In the genomic region with DNA sequence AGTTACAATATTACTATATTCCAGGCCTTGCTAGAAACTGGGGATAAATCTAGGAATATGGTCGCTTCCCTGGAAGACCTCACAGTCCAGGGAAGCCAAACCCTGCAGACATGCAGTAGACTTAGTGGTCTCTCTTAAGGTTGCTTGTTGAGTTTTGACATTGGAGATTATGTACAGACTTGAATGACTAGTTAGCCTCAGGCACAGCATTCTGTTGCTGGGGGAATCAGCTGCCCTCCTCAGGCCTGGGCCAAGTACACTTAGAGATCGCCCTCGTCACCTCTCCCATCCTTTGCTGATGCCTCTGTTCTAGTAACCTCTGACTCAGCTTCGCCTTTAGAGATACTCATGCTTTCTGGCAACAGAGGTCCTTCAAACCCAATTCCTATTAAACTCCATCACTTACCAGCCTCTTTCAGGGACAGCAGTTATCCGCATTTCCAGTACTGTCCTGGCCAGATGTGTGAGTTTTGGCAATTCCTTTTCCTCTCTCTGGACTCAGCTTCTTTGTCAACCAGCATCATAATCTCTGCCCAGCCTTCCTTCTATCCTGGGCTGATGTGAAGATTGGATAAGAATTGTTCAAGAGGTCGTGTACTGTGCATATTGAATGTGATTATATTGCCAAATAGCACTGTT, we compare ENCODE assay signal across 8 cellular contexts. TPM values are rescaled to one million over a fixed set of nuclear protein-coding genes. Genes with fewer than 3 reads are reported as not detected.
DNase-seq lines count a peak whose midpoint lies in the region; ATAC-seq, FAIRE-seq and TF ChIP-seq lines count a peak whose summit lies in the region.

No MANE protein-coding gene starts in this region.

- no peak overlapping the region for H3K23ac ChIP-seq in H1 (ENCODE audit: insufficient read length)

- peak overlapping the region; percentile 90 for H3K4me3 Mint-ChIP-seq in osteocyte (ENCODE audit: unreplicated experiment)

- H4K91ac ChIP-seq in H1 (replicated peaks; ENCODE audit: insufficient read length, low read length) = peak overlapping the region; percentile 70

- no peak overlapping the region for H2BK15ac ChIP-seq in H1 (ENCODE audit: low read length)

- 0 out of 2 replicates have a peak overlapping the region, but pooled peaks have one; percentile 88 for H3K18ac ChIP-seq in H1 (ENCODE audit: extremely low read depth, low read length)

- POLR2A ChIA-PET in H1 (lab: Charles Lee; ENCODE audit: partially characterized antibody) = interaction anchor here (0.7 to 2.5 kb wide), 26 partner anchors 8 to 306 kb away, joined by 3 to 41 read pairs (median 7); a partner anchor contains a TSS

- peaks cover 4% of the 10 kb centered on the region for H3K23me2 ChIP-seq in H1 (ENCODE audit: low read depth, low read length)

- 0 out of 2 replicates have a peak overlapping the region, but pooled peaks have one; percentile 30 for H2AK5ac ChIP-seq in H1 (ENCODE audit: low read depth, low read length)

- no peaks in the 10 kb centered on the region for H3K36me3 Mint-ChIP-seq in osteocyte (ENCODE audit: unreplicated experiment)

- no peak overlapping the region for H4K8ac ChIP-seq in H1 (ENCODE audit: extremely low read depth, insufficient read depth, low read length)

- no peak overlapping the region for H3K4ac ChIP-seq in H1 (replicated peaks; ENCODE audit: insufficient read length, low read depth, low read length)

- WGBS in H1 (ENCODE audit: extremely low coverage in 1 of 2, insufficient coverage in 1 of 2, insufficient read length in 1 of 2, insufficient replicate concordance in 2 of 2, low coverage in 1 of 2, low lambda C conversion rate in 2 of 2, missing lambda C conversion rate in 1 of 2), 2 experiments = 94% methylated on average over 6 of the region's 6 CpGs; no CpG with 5 or more reads in 1 of the 2 experiments

- H3K56ac ChIP-seq in H1 (replicated peaks; ENCODE audit: insufficient read length, low read depth, low read length) = no peak overlapping the region

- no peak for TF ChIP-seq CTCF in DOHH2 (IDR thresholded peaks at IDR 0.05; ENCODE audit: low read depth, low read length, poor library complexity, severe bottlenecking)
- TF ChIP-seq CTCF in H1 (IDR thresholded peaks at IDR 0.05; ENCODE audit: control extremely low read depth in 1 of 3, insufficient read depth in 1 of 3, low read depth in 1 of 3, low read length in 3 of 3) = no peak
- TF ChIP-seq CTCF in osteocyte (IDR thresholded peaks at IDR 0.05) = no peak

- H3K36me3 ChIP-seq in DOHH2 (ENCODE audit: control insufficient read depth, low read length) (peaks cover 13% of the 10 kb centered on the region), NT2/D1 (ENCODE audit: insufficient read depth, insufficient read length, low read length) (peaks cover 28% of the 10 kb centered on the region), H1 (ENCODE audit: control insufficient read depth in 2 of 4, insufficient read depth in 4 of 4, low read length in 3 of 4) (peaks cover 0 to 2% (median 0%) of the 10 kb centered on the region in 4 experiments; a peak in 4 of 8 replicates)

- peak overlapping the region; percentile 93 for H3K4me2 ChIP-seq in DOHH2 (ENCODE audit: low read length)
- H3K4me2 ChIP-seq in H1 (ENCODE audit: insufficient read depth in 1 of 2, low read depth in 2 of 2, low read length in 2 of 2) = peak overlapping the region; percentile 76 to 82

- peaks cover 17% of the 10 kb centered on the region for H3K4me1 Mint-ChIP-seq in osteocyte (ENCODE audit: unreplicated experiment)

- H4K5ac ChIP-seq in H1 (ENCODE audit: insufficient read length, low read depth, low read length) = peak overlapping the region; percentile 2

- H3K14ac ChIP-seq in H1 (ENCODE audit: insufficient read length) = no peak overlapping the region

- H2BK12ac ChIP-seq in H1 (ENCODE audit: low read depth, low read length) = peak overlapping the region; percentile 69

- peak overlapping the region; percentile 65 for H3K9ac ChIP-seq in NT2/D1 (ENCODE audit: insufficient read length, low read depth)
- peak overlapping the region in 3 of 4 experiments; percentile 90 to 99 (median 98); a peak in 6 of 7 replicates for H3K9ac ChIP-seq in H1 (replicated peaks in 1 of 4; ENCODE audit: extremely low read depth in 1 of 4, low read depth in 3 of 4, low read length in 3 of 4)

- no peak for DNase-seq in NT2/D1 (ENCODE audit: low read depth, low spot score)
- DNase-seq in H1 (ENCODE audit: low read depth in 1 of 2, low spot score in 2 of 2) = no peak
- no peak for DNase-seq in osteocyte (ENCODE audit: extremely low spot score, unreplicated experiment)
- DNase-seq in NCI-H1092 treated with DMSO at 0.1 percent for 48 hours (lab: John Stamatoyannopoulos, UW) = no peak
- no peak for DNase-seq in GM19240 (ENCODE audit: insufficient read length, low spot score)
- DNase-seq in SKM-1 (lab: John Stamatoyannopoulos, UW; ENCODE audit: unreplicated experiment) = no peak

- ATAC-seq in HG02759 (IDR thresholded peaks at IDR 0.05; ENCODE audit: unreplicated experiment) = no peak

- no peaks in the 10 kb centered on the region for H3K27me3 ChIP-seq in DOHH2 (ENCODE audit: control insufficient read depth, low read length)
- no peaks in the 10 kb centered on the region for H3K27me3 ChIP-seq in NT2/D1 (ENCODE audit: insufficient read depth, insufficient read length)
- H3K27me3 ChIP-seq in H1 (replicated peaks in 1 of 4; ENCODE audit: control insufficient read depth in 3 of 4, extremely low read depth in 1 of 4, insufficient read depth in 3 of 4, low read length in 3 of 4) = peaks cover 0 to 9% (median under 1%) of the 10 kb centered on the region in 4 experiments; a peak in 6 of 7 replicates

- no peaks in the 10 kb centered on the region; the same call in 1 of the 2 replicates for H3K79me1 ChIP-seq in H1 (ENCODE audit: low read depth, low read length)

- H3K27ac Mint-ChIP-seq in osteocyte (ENCODE audit: unreplicated experiment) = peak overlapping the region; percentile 100

- H3K9me3 Mint-ChIP-seq in osteocyte (ENCODE audit: unreplicated experiment) = no peaks in the 10 kb centered on the region

- CTCF ChIA-PET in H1 (lab: Charles Lee; ENCODE audit: partially characterized antibody) = interaction anchor here (0.7 to 1.3 kb wide), 5 partner anchors 11 to 76 kb away, joined by 3 to 4 read pairs (median 3); no protein-coding TSS in a partner anchor

- TF ChIP-seq RAD21 in H1 (IDR thresholded peaks at IDR 0.05 in 1 of 2, conservative IDR thresholded peaks at IDR 0.05 in 1 of 2; ENCODE audit: low read depth in 2 of 2, low read length in 2 of 2) = no peak

- H3K9me2 ChIP-seq in DOHH2 (replicated peaks; ENCODE audit: control insufficient read depth, low read length) = 0 out of 2 replicates have a peak, but pooled peaks cover 3% of the 10 kb centered on the region

- peak overlapping the region; percentile 97 for H2BK5ac ChIP-seq in H1 (ENCODE audit: low read depth, low read length)

- H3K27ac ChIP-seq in DOHH2 (ENCODE audit: low read depth, low read length) = peak overlapping the region; percentile 87
- H3K27ac ChIP-seq in H1 (ENCODE audit: low read depth, low read length) = peak overlapping the region; percentile 99; the same call in 1 of the 2 replicates

- H3K9me3 ChIP-seq in DOHH2 (ENCODE audit: control insufficient read depth, insufficient read depth, low read length) = no peaks in the 10 kb centered on the region
- no peaks in the 10 kb centered on the region for H3K9me3 ChIP-seq in NT2/D1 (ENCODE audit: insufficient read depth, low read length)
- H3K9me3 ChIP-seq in H1 (ENCODE audit: insufficient read depth in 2 of 2, low read depth in 1 of 2, low read length in 1 of 2) = no peaks in the 10 kb centered on the region

- peaks cover 8% of the 10 kb centered on the region for H3K79me2 ChIP-seq in DOHH2 (ENCODE audit: control insufficient read depth, low read length)
- H3K79me2 ChIP-seq in H1 (ENCODE audit: control insufficient read depth in 1 of 2, insufficient read depth in 2 of 2, low read length in 2 of 2) = no peaks in the 10 kb centered on the region

- FAIRE-seq in H1 (lab: Jason Lieb, UNC) = no peak

- no peak for TF ChIP-seq EP300 in H1 (IDR thresholded peaks at IDR 0.05; ENCODE audit: borderline replicate concordance in 1 of 2, low read depth in 2 of 2, low read length in 2 of 2)

- H3K4me3 ChIP-seq in DOHH2 (ENCODE audit: low read length) (peak overlapping the region; percentile 75), NT2/D1 (ENCODE audit: insufficient read length, low read depth) (peak overlapping the region; percentile 67), H1 (ENCODE audit: extremely low read depth in 1 of 4, insufficient read depth in 2 of 4, low read depth in 3 of 4, low read length in 4 of 4) (peak overlapping the region; percentile 78 to 94 (median 87))

- H2BK120ac ChIP-seq in H1 (replicated peaks; ENCODE audit: low read depth, low read length) = no peak overlapping the region

- no peak for TF ChIP-seq POLR2A in H1 (IDR thresholded peaks at IDR 0.05; ENCODE audit: control extremely low read depth in 1 of 2, low read depth in 2 of 2, low read length in 2 of 2)

- H3K4me1 ChIP-seq in DOHH2 (ENCODE audit: control insufficient read depth, low read length) (peaks cover 19% of the 10 kb centered on the region), NT2/D1 (ENCODE audit: insufficient read depth, insufficient read length) (no peaks in the 10 kb centered on the region), H1 (replicated peaks in 1 of 4; ENCODE audit: control insufficient read depth in 3 of 4, insufficient read depth in 4 of 4, low read length in 3 of 4) (peaks cover 0 to 4% (median 0%) of the 10 kb centered on the region in 4 experiments; a peak in 4 of 7 replicates)

- no peak overlapping the region for H2AFZ ChIP-seq in H1 (ENCODE audit: low read length)

- H3K27me3 Mint-ChIP-seq in osteocyte (ENCODE audit: unreplicated experiment) = no peaks in the 10 kb centered on the region

- no peak overlapping the region for H2BK20ac ChIP-seq in H1 (ENCODE audit: low read length)

- no peaks in the 10 kb centered on the region for H3F3A ChIP-seq in DOHH2 (ENCODE audit: control insufficient read depth, insufficient read depth)

- H4K20me1 ChIP-seq in DOHH2 (ENCODE audit: control insufficient read depth, insufficient read depth, low read depth, low read length) = no peaks in the 10 kb centered on the region
- H4K20me1 ChIP-seq in H1 (replicated peaks in 1 of 2; ENCODE audit: control insufficient read depth in 1 of 2, insufficient read depth in 2 of 2, low read length in 2 of 2) = no peaks in the 10 kb centered on the region

RNA-seq across cellular contexts. Expression of a gene that starts 0.8 kb away (rescaled TPM):
- 70.0 and 74.9 TPM in 2 replicates for total RNA-seq in H1 (2021; fragmentation: NEBNext Ultra II Directional; extraction: Animal tissue kit (Norgen Biotek cat#: 25700))
- polyA plus RNA-seq in H1 (2011; rRNA removed) = 66.2 and 70.4 TPM in 2 replicates
- 130 TPM for polyA plus RNA-seq in H1 (2011; cell fraction: cytosol; rRNA removed)
- 40.5 TPM for polyA plus RNA-seq in H1 (2011; cell fraction: nucleus; rRNA removed)
- polyA plus RNA-seq in H1 (2012, experiment 1 of 2) = 94.7 to 119 TPM (median 103 TPM) in 4 replicates
- polyA plus RNA-seq in H1 (2012, experiment 2 of 2) = 90.3 TPM
- 61.3 TPM for polyA plus RNA-seq in H1 (2013, experiment 1 of 2)
- 64.7 TPM for polyA plus RNA-seq in H1 (2013, experiment 2 of 2)
- 22.8 and 31.9 TPM in 2 replicates for polyA minus RNA-seq in H1 (2011; rRNA and poly(A)+ RNA removed)
- 20.6 TPM for polyA minus RNA-seq in H1 (2011; cell fraction: cytosol; rRNA and poly(A)+ RNA removed)
- polyA minus RNA-seq in H1 (2011; cell fraction: nucleus; rRNA and poly(A)+ RNA removed) = 28.0 TPM
- 32.1 and 32.3 TPM in 2 replicates for total RNA-seq in osteocyte

RNA-seq across cellular contexts. Expression of a gene that starts 7.6 kb away (rescaled TPM):
- not detected in 2 replicates for total RNA-seq in H1 (2021; fragmentation: NEBNext Ultra II Directional; extraction: Animal tissue kit (Norgen Biotek cat#: 25700))
- 0.11 TPM in 1 of 2 replicates, not detected in the other for polyA plus RNA-seq in H1 (2011; rRNA removed)
- polyA plus RNA-seq in H1 (2011; cell fraction: cytosol; rRNA removed) = not detected
- not detected for polyA plus RNA-seq in H1 (2011; cell fraction: nucleus; rRNA removed)
- not detected in 4 replicates for polyA plus RNA-seq in H1 (2012, experiment 1 of 2)
- polyA plus RNA-seq in H1 (2012, experiment 2 of 2) = not detected
- polyA plus RNA-seq in H1 (2013, experiment 1 of 2) = not detected
- polyA plus RNA-seq in H1 (2013, experiment 2 of 2) = not detected
- not detected in 2 replicates for polyA minus RNA-seq in H1 (2011; rRNA and poly(A)+ RNA removed)
- polyA minus RNA-seq in H1 (2011; cell fraction: cytosol; rRNA and poly(A)+ RNA removed) = not detected
- not detected for polyA minus RNA-seq in H1 (2011; cell fraction: nucleus; rRNA and poly(A)+ RNA removed)
- total RNA-seq in osteocyte = not detected in 2 replicates

RNA-seq across cellular contexts. Expression of a gene that starts 10.2 kb away (rescaled TPM):
- 81.0 and 82.1 TPM in 2 replicates for total RNA-seq in H1 (2021; fragmentation: NEBNext Ultra II Directional; extraction: Animal tissue kit (Norgen Biotek cat#: 25700))
- 160 and 164 TPM in 2 replicates for polyA plus RNA-seq in H1 (2011; rRNA removed)
- polyA plus RNA-seq in H1 (2011; cell fraction: cytosol; rRNA removed) = 129 TPM
- polyA plus RNA-seq in H1 (2011; cell fraction: nucleus; rRNA removed) = 141 TPM
- 114 to 155 TPM (median 145 TPM) in 4 replicates for polyA plus RNA-seq in H1 (2012, experiment 1 of 2)
- 182 TPM for polyA plus RNA-seq in H1 (2012, experiment 2 of 2)
- polyA plus RNA-seq in H1 (2013, experiment 1 of 2) = 76.1 TPM
- 78.7 TPM for polyA plus RNA-seq in H1 (2013, experiment 2 of 2)
- polyA minus RNA-seq in H1 (2011; rRNA and poly(A)+ RNA removed) = 146 and 151 TPM in 2 replicates
- polyA minus RNA-seq in H1 (2011; cell fraction: cytosol; rRNA and poly(A)+ RNA removed) = 98.1 TPM
- polyA minus RNA-seq in H1 (2011; cell fraction: nucleus; rRNA and poly(A)+ RNA removed) = 80.7 TPM
- total RNA-seq in osteocyte = 95.4 and 96.8 TPM in 2 replicates

RNA-seq across cellular contexts. Expression of a gene that starts 22.2 kb away (rescaled TPM):
- total RNA-seq in H1 (2021; fragmentation: NEBNext Ultra II Directional; extraction: Animal tissue kit (Norgen Biotek cat#: 25700)) = not detected in 2 replicates
- not detected in 2 replicates for polyA plus RNA-seq in H1 (2011; rRNA removed)
- polyA plus RNA-seq in H1 (2011; cell fraction: cytosol; rRNA removed) = not detected
- polyA plus RNA-seq in H1 (2011; cell fraction: nucleus; rRNA removed) = not detected
- not detected in 4 replicates for polyA plus RNA-seq in H1 (2012, experiment 1 of 2)
- polyA plus RNA-seq in H1 (2012, experiment 2 of 2) = not detected
- not detected for polyA plus RNA-seq in H1 (2013, experiment 1 of 2)
- polyA plus RNA-seq in H1 (2013, experiment 2 of 2) = not detected
- polyA minus RNA-seq in H1 (2011; rRNA and poly(A)+ RNA removed) = not detected in 2 replicates
- not detected for polyA minus RNA-seq in H1 (2011; cell fraction: cytosol; rRNA and poly(A)+ RNA removed)
- polyA minus RNA-seq in H1 (2011; cell fraction: nucleus; rRNA and poly(A)+ RNA removed) = not detected
- not detected in 2 replicates for total RNA-seq in osteocyte

RNA-seq across cellular contexts. Expression of a gene that starts 32.6 kb away (rescaled TPM):
- total RNA-seq in H1 (2021; fragmentation: NEBNext Ultra II Directional; extraction: Animal tissue kit (Norgen Biotek cat#: 25700)) = 6.8 and 7.9 TPM in 2 replicates
- polyA plus RNA-seq in H1 (2011; rRNA removed) = 6.0 and 7.7 TPM in 2 replicates
- 10.9 TPM for polyA plus RNA-seq in H1 (2011; cell fraction: cytosol; rRNA removed)
- polyA plus RNA-seq in H1 (2011; cell fraction: nucleus; rRNA removed) = 5.4 TPM
- polyA plus RNA-seq in H1 (2012, experiment 1 of 2) = 6.4 to 10.3 TPM (median 7.4 TPM) in 4 replicates
- 3.5 TPM for polyA plus RNA-seq in H1 (2012, experiment 2 of 2)
- 4.0 TPM for polyA plus RNA-seq in H1 (2013, experiment 1 of 2)
- polyA plus RNA-seq in H1 (2013, experiment 2 of 2) = 4.6 TPM
- 6.8 and 15.9 TPM in 2 replicates for polyA minus RNA-seq in H1 (2011; rRNA and poly(A)+ RNA removed)
- 6.4 TPM for polyA minus RNA-seq in H1 (2011; cell fraction: cytosol; rRNA and poly(A)+ RNA removed)
- polyA minus RNA-seq in H1 (2011; cell fraction: nucleus; rRNA and poly(A)+ RNA removed) = 6.6 TPM
- total RNA-seq in osteocyte = 9.1 and 10.9 TPM in 2 replicates
